ENCODE assay signal across 15 cellular contexts in the genomic region with DNA sequence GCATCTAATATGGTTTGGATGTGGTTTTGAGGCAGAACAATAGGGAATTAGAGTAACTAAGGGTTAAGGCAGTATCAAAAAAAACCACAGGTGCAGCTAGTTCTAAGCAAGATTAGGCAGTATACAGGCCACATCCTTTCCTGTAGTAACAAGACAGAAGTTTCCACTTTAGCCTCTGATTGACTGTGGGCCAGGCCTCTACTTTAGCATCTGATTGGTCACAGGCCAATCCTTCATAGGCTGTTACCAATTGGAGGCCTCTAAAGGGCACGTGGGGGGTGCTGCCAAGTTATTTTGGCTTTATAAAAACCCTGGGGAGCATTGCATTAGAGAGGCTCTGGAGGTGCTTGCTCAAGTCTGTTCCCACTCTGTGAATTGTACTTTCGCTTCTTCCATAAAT.
DNase-seq lines count a peak whose midpoint lies in the region; ATAC-seq and TF ChIP-seq lines count a peak whose summit lies in the region.
"Had no signal": no experiment of that assay in that cellular context is flagged by ENCODE, and none has a peak within 500 bp of the region (broad histone marks: within the 10 kb centered on the region; RNA-seq: fewer than 3 reads in every experiment).

No MANE protein-coding gene starts in this region.

- H3K27me3 ChIP-seq in CD8-positive, alpha-beta T cell (ENCODE audit: insufficient read depth, low read length), result no peaks in the 10 kb centered on the region
- H3K27me3 ChIP-seq in left ventricle myocardium inferior (ENCODE audit: low read depth) (no peaks in the 10 kb centered on the region), MG63 (no peaks in the 10 kb centered on the region)
- H3K27me3 ChIP-seq: foreskin keratinocyte, tibial artery had no signal

- H3K9me3 ChIP-seq in CD8-positive, alpha-beta T cell (ENCODE audit: low read length), result no peaks in the 10 kb centered on the region
- H3K9me3 ChIP-seq in left ventricle myocardium inferior (replicated peaks) (no peaks in the 10 kb centered on the region), MG63 (no peaks in the 10 kb centered on the region)
- H3K9me3 ChIP-seq: SK-N-SH, tibial artery had no signal

- peaks cover 7% of the 10 kb centered on the region for H3K4me1 ChIP-seq in CD8-positive, alpha-beta T cell (ENCODE audit: insufficient read depth, low read length)
- H3K4me1 ChIP-seq in left ventricle myocardium inferior, result no peaks in the 10 kb centered on the region
- H3K4me1 ChIP-seq: foreskin keratinocyte, tibial artery had no signal

- H3K36me3 Mint-ChIP-seq in activated CD8-positive, alpha-beta T cell treated with anti-CD3 and anti-CD28 coated beads, Interleukin-2, amount 10 ng/mL, durations not matched to agents 7 days and 5 days (ENCODE audit: low read depth), result no peaks in the 10 kb centered on the region
- H3K36me3 Mint-ChIP-seq in CD8-positive, alpha-beta T cell, result no peaks in the 10 kb centered on the region

- ATAC-seq in GM18861 (IDR thresholded peaks at IDR 0.05; ENCODE audit: unreplicated experiment) (peak; percentile 76), GM21423 (IDR thresholded peaks at IDR 0.05; ENCODE audit: unreplicated experiment) (peak; percentile 75), HG03139 (IDR thresholded peaks at IDR 0.05; ENCODE audit: unreplicated experiment) (peak; percentile 81)
- peak; percentile 68 for ATAC-seq in activated CD8-positive, alpha-beta T cell treated with anti-CD3 and anti-CD28 coated beads, Interleukin-2, amount 10 ng/mL, durations not matched to agents 7 days and 5 days
- ATAC-seq in CD8-positive, alpha-beta T cell, result no peak
- ATAC-seq: foreskin keratinocyte, right cardiac atrium had no signal

- no peaks in the 10 kb centered on the region for H3K27me3 Mint-ChIP-seq in activated CD8-positive, alpha-beta T cell treated with anti-CD3 and anti-CD28 coated beads, Interleukin-2, amount 10 ng/mL, durations not matched to agents 7 days and 5 days (ENCODE audit: low read depth)
- H3K27me3 Mint-ChIP-seq in CD8-positive, alpha-beta T cell (ENCODE audit: low read depth), result no peaks in the 10 kb centered on the region

- H3K4me3 ChIP-seq in CD8-positive, alpha-beta T cell (ENCODE audit: low read depth, low read length), result no peak overlapping the region
- H3K4me3 ChIP-seq in left ventricle myocardium inferior, result no peak overlapping the region
- no peak overlapping the region for H3K4me3 ChIP-seq in MG63
- H3K4me3 ChIP-seq: tibial artery had no signal

- no peaks in the 10 kb centered on the region for H3K9me3 Mint-ChIP-seq in activated CD8-positive, alpha-beta T cell treated with anti-CD3 and anti-CD28 coated beads, Interleukin-2, amount 10 ng/mL, durations not matched to agents 7 days and 5 days (ENCODE audit: insufficient read depth)
- H3K9me3 Mint-ChIP-seq in CD8-positive, alpha-beta T cell, result no peaks in the 10 kb centered on the region

- H3K4me3 Mint-ChIP-seq in activated CD8-positive, alpha-beta T cell treated with anti-CD3 and anti-CD28 coated beads, Interleukin-2, amount 10 ng/mL, durations not matched to agents 7 days and 5 days, result no peak overlapping the region
- no peak overlapping the region for H3K4me3 Mint-ChIP-seq in CD8-positive, alpha-beta T cell

- H3K4me1 Mint-ChIP-seq in activated CD8-positive, alpha-beta T cell treated with anti-CD3 and anti-CD28 coated beads, Interleukin-2, amount 10 ng/mL, durations not matched to agents 7 days and 5 days (ENCODE audit: low read depth), result peaks cover 10% of the 10 kb centered on the region
- peaks cover 4% of the 10 kb centered on the region for H3K4me1 Mint-ChIP-seq in CD8-positive, alpha-beta T cell (ENCODE audit: low read depth)

- H3K27ac Mint-ChIP-seq in activated CD8-positive, alpha-beta T cell treated with anti-CD3 and anti-CD28 coated beads, Interleukin-2, amount 10 ng/mL, durations not matched to agents 7 days and 5 days, result no peak overlapping the region
- no peak overlapping the region for H3K27ac Mint-ChIP-seq in CD8-positive, alpha-beta T cell

- H3K36me3 ChIP-seq in CD8-positive, alpha-beta T cell (ENCODE audit: insufficient read depth, low read length), result no peaks in the 10 kb centered on the region
- no peaks in the 10 kb centered on the region for H3K36me3 ChIP-seq in left ventricle myocardium inferior
- H3K36me3 ChIP-seq in MG63, result no peaks in the 10 kb centered on the region
- H3K36me3 ChIP-seq: tibial artery had no signal

- no peak for TF ChIP-seq CTCF in CD8-positive, alpha-beta T cell (IDR thresholded peaks at IDR 0.05)
- TF ChIP-seq CTCF in left ventricle myocardium inferior (IDR thresholded peaks at IDR 0.05; ENCODE audit: borderline replicate concordance), result no peak

- DNase-seq in activated CD8-positive, alpha-beta T cell treated with anti-CD3 and anti-CD28 coated beads, Interleukin-2, amount 10 ng/mL, durations not matched to agents 7 days and 5 days, result no peak
- no peak for DNase-seq in CD8-positive, alpha-beta T cell
- DNase-seq in left ventricle myocardium inferior (no peak), MG63 (no peak)
- DNase-seq: activated T-cell treated with anti-CD3 and anti-CD28 coated beads for 4 hours; cerebellar nuclear complex; foreskin keratinocyte; NCI-H146; right cardiac atrium; SK-N-SH; stimulated activated CD4-positive, alpha-beta T cell treated with anti-CD3 and anti-CD28 coated beads, Interleukin-2, amount 100 ng/mL, for 24 hours; tibial artery had no signal

- POLR2A ChIA-PET in activated CD8-positive, alpha-beta T cell treated with anti-CD3 and anti-CD28 coated beads, Interleukin-2, amount 10 ng/mL, durations not matched to agents 7 days and 5 days (lab: Charles Lee), result no interaction called here
- POLR2A ChIA-PET in CD8-positive, alpha-beta T cell (lab: Charles Lee), result no interaction called here

- intact Hi-C loops in CD8-positive, alpha-beta T cell (cut with DNase I, micrococcal nuclease), result loop anchor here (2.0 to 10.0 kb wide), 4 partner anchors 272 to 570 kb away; no protein-coding TSS in a partner anchor
- intact Hi-C loops in left ventricle myocardium inferior (cut with micrococcal nuclease), result no loop called here

- H3K27ac ChIP-seq in CD8-positive, alpha-beta T cell (ENCODE audit: low read depth, low read length), result no peak overlapping the region
- H3K27ac ChIP-seq in left ventricle myocardium inferior (replicated peaks), result no peak overlapping the region
- H3K27ac ChIP-seq: foreskin keratinocyte, tibial artery had no signal

- CTCF ChIA-PET in activated CD8-positive, alpha-beta T cell treated with anti-CD3 and anti-CD28 coated beads, Interleukin-2, amount 10 ng/mL, durations not matched to agents 7 days and 5 days (lab: Charles Lee), result no interaction called here
- CTCF ChIA-PET in CD8-positive, alpha-beta T cell (lab: Charles Lee), result no interaction called here
